ENCODE assay signal across 21 cellular contexts in the genomic region with DNA sequence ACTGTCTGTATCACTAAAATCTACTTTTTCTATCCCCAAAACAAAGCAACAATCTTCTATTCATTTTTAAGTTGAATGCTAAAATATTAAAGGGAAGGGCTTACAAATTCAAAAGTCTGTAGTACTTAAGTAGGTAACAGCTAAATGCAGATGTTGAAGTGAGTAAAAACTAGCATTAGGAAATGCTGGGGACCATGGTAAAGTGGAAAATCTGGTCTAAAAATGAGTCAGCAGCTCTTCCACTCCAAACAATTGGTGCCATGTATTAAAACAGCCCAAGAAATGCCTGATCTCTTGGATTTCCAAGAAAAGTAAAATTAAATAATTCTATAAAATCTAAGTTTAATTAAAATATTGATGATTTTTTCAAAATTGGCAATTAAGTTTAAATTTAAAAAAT.
DNase-seq lines count a peak whose midpoint lies in the region; ATAC-seq and TF ChIP-seq lines count a peak whose summit lies in the region.
"Had no signal": no experiment of that assay in that cellular context is flagged by ENCODE, and none has a peak within 500 bp of the region (broad histone marks: within the 10 kb centered on the region; RNA-seq: fewer than 3 reads in every experiment).

No MANE protein-coding gene starts in this region.

- no peaks in the 10 kb centered on the region for H3K4me1 ChIP-seq in foreskin keratinocyte
- H3K4me1 ChIP-seq: Caco-2, parathyroid adenoma had no signal

- DNase-seq in DMS153 (lab: John Stamatoyannopoulos, UW) (peak; percentile 7), DMS153 treated with DMSO at 0.1 percent for 48 hours (lab: John Stamatoyannopoulos, UW; ENCODE audit: unreplicated experiment) (no peak), NCI-H69 (lab: John Stamatoyannopoulos, UW) (peak; percentile 55), choroid plexus epithelial cell (ENCODE audit: low read depth) (peak; percentile 9), foreskin keratinocyte (peak; percentile 14 to 35), NCI-H446 treated with DMSO at 0.1 percent for 48 hours (lab: John Stamatoyannopoulos, UW) (no peak)
- DNase-seq in stimulated activated naive CD4-positive, alpha-beta T cell treated with Interleukin-2 at 50 U/mL for 16 hours (lab: John Stamatoyannopoulos, UW): no peak
- DNase-seq: activated CD4-positive, alpha-beta T cell treated with anti-CD3 and anti-CD28 coated beads, Interleukin-2, amount 10 ng/mL, durations not matched to agents 7 days and 5 days; Caco-2; KBM-7; left lung; NCI-H1092 treated with DMSO at 0.1 percent for 48 hours; NCI-H2029 treated with DMSO at 0.1 percent for 48 hours; NCI-H446; right cardiac atrium; WERI-Rb-1 had no signal

- no peak overlapping the region for H3K4me3 ChIP-seq in choroid plexus epithelial cell (ENCODE audit: low read depth, low read length)
- H3K4me3 ChIP-seq: left lung had no signal

- no peaks in the 10 kb centered on the region for H3K27me3 ChIP-seq in foreskin keratinocyte
- H3K27me3 ChIP-seq: left lung had no signal

- ATAC-seq in foreskin keratinocyte (no peak), GM18909 (IDR thresholded peaks at IDR 0.05; ENCODE audit: poor library complexity, unreplicated experiment) (no peak)
- ATAC-seq: activated naive CD4-positive, alpha-beta T cell treated with anti-CD3 and anti-CD28 coated beads, Interleukin-2, amount 50 U/mL, for 72 hours; activated T-helper 17 cell treated with anti-CD3 and anti-CD28 coated beads, Interleukin-2, amount 50 U/mL, for 72 hours; left lung; right cardiac atrium had no signal

- no peak overlapping the region for H3K27ac ChIP-seq in foreskin keratinocyte
- H3K27ac ChIP-seq: left lung, parathyroid adenoma, RWPE1, WERI-Rb-1 had no signal

- no peak for TF ChIP-seq CTCF in choroid plexus epithelial cell (conservative IDR thresholded peaks at IDR 0.05; ENCODE audit: low read depth, low read length)
- no peak for TF ChIP-seq CTCF in foreskin keratinocyte (conservative IDR thresholded peaks at IDR 0.05)

Comparison
In these comparisons a context has a peak if more than half of its experiments do, and no peak if none do; other contexts are left out.
1. DNase-seq: peak in DMS153 (single experiment), NCI-H69 (single experiment), choroid plexus epithelial cell (single experiment) and foreskin keratinocyte (2 of 2); none in DMS153 treated with DMSO at 0.1 percent for 48 hours (single experiment), stimulated activated naive CD4-positive, alpha-beta T cell treated with Interleukin-2 at 50 U/mL for 16 hours (single experiment) and NCI-H446 treated with DMSO at 0.1 percent for 48 hours (single experiment).